11 cellular contexts compared by ENCODE assay signal in genomic region chr10:103555712-103556111, GRCh38.
DNase-seq lines count a peak whose midpoint lies in the region; ATAC-seq and TF ChIP-seq lines count a peak whose summit lies in the region.
"Had no signal": no experiment of that assay in that cellular context is flagged by ENCODE, and none has a peak within 500 bp of the region (broad histone marks: within the 10 kb centered on the region; RNA-seq: fewer than 3 reads in every experiment).

No MANE protein-coding gene starts in this region.

- no peaks in the 10 kb centered on the region for H3K36me3 ChIP-seq in neuron (ENCODE audit: insufficient read depth, low read length)

- H2AFZ ChIP-seq in neuron (ENCODE audit: low read depth, low read length) = no peak overlapping the region

- H3K27ac ChIP-seq in AG04450 (ENCODE audit: low read depth, low read length) (no peak overlapping the region), dorsolateral prefrontal cortex (peak overlapping the region in 44 of 59 donors; percentile 8 to 92 (median 66))
- H3K27ac ChIP-seq: RWPE1 had no signal

- peaks cover 3% of the 10 kb centered on the region for H3K9me3 ChIP-seq in AG04450 (ENCODE audit: control insufficient read depth, insufficient read depth, low read length)
- no peaks in the 10 kb centered on the region for H3K9me3 ChIP-seq in neuron (ENCODE audit: low read length)

- H3K27me3 ChIP-seq in AG04450 (ENCODE audit: control insufficient read depth, insufficient read depth, low read length) (peaks cover 60% of the 10 kb centered on the region), dorsolateral prefrontal cortex (no peaks in the 10 kb centered on the region), neuron (ENCODE audit: insufficient read depth, low read length) (peaks cover 14% of the 10 kb centered on the region)

- POLR2A ChIA-PET in AG04450 (lab: Yijun Ruan, JAX) = no interaction called here

- DNase-seq in AG04450 (ENCODE audit: low read depth, low spot score) (no peak), HFF-Myc (ENCODE audit: extremely low read depth, low read depth) (no peak), dorsolateral prefrontal cortex (no peak), Kasumi-1 (lab: John Stamatoyannopoulos, UW) (no peak), NCI-H1092 treated with DMSO at 0.1 percent for 48 hours (lab: John Stamatoyannopoulos, UW) (no peak)
- DNase-seq in activated CD4-positive, CD25-positive, alpha-beta regulatory T cell treated with anti-CD3 and anti-CD28 coated beads, Interleukin-2, amount 50 U/mL, for 72 hours = no peak
- DNase-seq: effector CD8-positive, alpha-beta T cell; stimulated activated CD4-positive, alpha-beta T cell treated with anti-CD3 and anti-CD28 coated beads, Interleukin-4, amount 100 ng/mL, for 4 hours had no signal

- intact Hi-C loops in dorsolateral prefrontal cortex (cut with DNase I) = loop anchor here in 1 of 2 donors (5.0 kb wide), 1 partner anchor 63 kb away; the partner anchor contains the start of gene NEURL1

- H3K4me1 ChIP-seq in neuron (ENCODE audit: insufficient read depth, low read length) = peaks cover 13% of the 10 kb centered on the region

- H3K4me3 ChIP-seq in AG04450 (ENCODE audit: low read depth, low read length) = peak overlapping the region; percentile 51
- H3K4me3 ChIP-seq in HFF-Myc (replicated peaks; ENCODE audit: low read depth, low read length) = peak overlapping the region; percentile 41
- H3K4me3 ChIP-seq in dorsolateral prefrontal cortex = peak overlapping the region in 58 of 59 donors; percentile 37 to 71 (median 56)
- H3K4me3 ChIP-seq in neuron (ENCODE audit: low read length) = peak overlapping the region; percentile 41

- CTCF ChIA-PET in AG04450 (lab: Charles Lee) = no interaction called here

- no peak for TF ChIP-seq POLR2A in GM18505 (IDR thresholded peaks at IDR 0.05; ENCODE audit: borderline replicate concordance, extremely low read depth, insufficient read depth, insufficient read length)

- TF ChIP-seq CTCF in AG04450 (IDR thresholded peaks at IDR 0.05; ENCODE audit: low read depth, low read length) (no peak), HFF-Myc (IDR thresholded peaks at IDR 0.05; ENCODE audit: low read depth, low read length, missing control alignments) (no peak), dorsolateral prefrontal cortex (IDR thresholded peaks at IDR 0.05 in 54 of 56, conservative IDR thresholded peaks at IDR 0.05 in 2 of 56; ENCODE audit: low read depth in 1 of 56, partially characterized antibody in 56 of 56) (no peak)

- ATAC-seq in GM18505 (IDR thresholded peaks at IDR 0.05; ENCODE audit: unreplicated experiment) = no peak
